In genomic region chr1:15915991-15916390, GRCh38 we compare ENCODE assay signal across 10 cellular contexts. TPM values are rescaled to one million over a fixed set of nuclear protein-coding genes. Genes with fewer than 3 reads are reported as not detected.
DNase-seq lines count a peak whose midpoint lies in the region; ATAC-seq, FAIRE-seq and TF ChIP-seq lines count a peak whose summit lies in the region.
"Had no signal": no experiment of that assay in that cellular context is flagged by ENCODE, and none has a peak within 500 bp of the region (broad histone marks: within the 10 kb centered on the region; RNA-seq: fewer than 3 reads in every experiment).

No MANE protein-coding gene starts in this region.

- no peak for FAIRE-seq in GM12891 (lab: Jason Lieb, UNC)

- H3K27me3 ChIP-seq in esophagus squamous epithelium (no peaks in the 10 kb centered on the region), skeletal muscle tissue (ENCODE audit: control insufficient read depth in 3 of 3, insufficient read depth in 3 of 3, low read length in 3 of 3) (no peaks in the 10 kb centered on the region)

- 38 to 54% methylated on average over 4 of the region's 4 CpGs for WGBS in esophagus squamous epithelium, 2 donors

- H3K4me3 ChIP-seq in HEK293 (ENCODE audit: low read depth, low read length) (no peak overlapping the region), esophagus squamous epithelium (peak overlapping the region in 1 of 4 donors; percentile 7), skeletal muscle tissue (ENCODE audit: low read length in 3 of 3) (no peak overlapping the region)

- TF ChIP-seq CTCF in HEK293 (tag by site-specific recombination; IDR thresholded peaks at IDR 0.05) = no peak
- TF ChIP-seq CTCF in esophagus squamous epithelium (IDR thresholded peaks at IDR 0.05) = no peak

- intact Hi-C loops in esophagus squamous epithelium (cut with DNase I) = no loop called here

- H3K4me3 Mint-ChIP-seq in T-helper 17 cell = peak overlapping the region; percentile 78

- ATAC-seq in T-helper 17 cell = no peak

- peak overlapping the region; percentile 83 for H3K27ac Mint-ChIP-seq in T-helper 17 cell

- H3K27ac ChIP-seq in HEK293 (ENCODE audit: extremely low read depth, low read depth, low read length) (no peak overlapping the region), esophagus squamous epithelium (peak overlapping the region; percentile 16 to 81 (median 44)), skeletal muscle tissue (ENCODE audit: low read depth, low read length) (peak overlapping the region; percentile 2)

- H3K4me1 ChIP-seq in HEK293 (ENCODE audit: control insufficient read depth, insufficient read depth, low read length) (no peaks in the 10 kb centered on the region), esophagus squamous epithelium (peaks cover 0 to 71% (median 10%) of the 10 kb centered on the region in 3 donors), skeletal muscle tissue (ENCODE audit: control insufficient read depth in 3 of 3, insufficient read depth in 3 of 3, low read length in 3 of 3) (peaks cover 0 to 4% (median 0%) of the 10 kb centered on the region in 3 donors)

- H3K9me3 ChIP-seq in HEK293 (ENCODE audit: control insufficient read depth, insufficient read depth, low read depth, low read length) (no peaks in the 10 kb centered on the region), T-helper 17 cell (ENCODE audit: control insufficient read depth, low read length, poor library complexity, severe bottlenecking) (no peaks in the 10 kb centered on the region), esophagus squamous epithelium (no peaks in the 10 kb centered on the region), skeletal muscle tissue (ENCODE audit: control insufficient read depth in 3 of 3, low read length in 3 of 3) (no peaks in the 10 kb centered on the region)

- POLR2A ChIA-PET in HEK293 (lab: Yijun Ruan, JAX) = interaction anchor here (0.6 kb wide), 1 partner anchor 517 kb away, joined by 3 read pairs; no protein-coding TSS in a partner anchor

- no peak for DNase-seq in T-helper 17 cell
- DNase-seq in esophagus squamous epithelium (lab: John Stamatoyannopoulos, UW) = no peak
- no peak for DNase-seq in foreskin melanocyte
- DNase-seq in stimulated activated CD4-positive, alpha-beta T cell treated with anti-CD3 and anti-CD28 coated beads, Interleukin-1b, Interleukin-23, amount 100 ng/mL, for 48 hours = no peak
- no peak for DNase-seq in NCI-H2107 (lab: John Stamatoyannopoulos, UW)
- DNase-seq in GM12891 (ENCODE audit: insufficient read length, low spot score) = no peak
- DNase-seq: activated naive CD4-positive, alpha-beta T cell treated with anti-CD3 and anti-CD28 coated beads, Interleukin-2, amount 50 U/mL, for 16 hours; NCI-H1048 had no signal

- H3K4me1 Mint-ChIP-seq in T-helper 17 cell = peaks cover 16% of the 10 kb centered on the region

- no peak for TF ChIP-seq POLR2A in esophagus squamous epithelium (IDR thresholded peaks at IDR 0.05)
- no peak for TF ChIP-seq POLR2A in GM12891 (IDR thresholded peaks at IDR 0.05; ENCODE audit: low read depth, low read length)

- no peak overlapping the region for H3K9ac ChIP-seq in skeletal muscle tissue (ENCODE audit: low read depth in 1 of 3, low read length in 3 of 3)

- CTCF ChIA-PET in HEK293 (lab: Yijun Ruan, JAX) = interaction anchor here (2.4 kb wide), 1 partner anchor 124 kb away, joined by 11 read pairs; no protein-coding TSS in a partner anchor

- H3K36me3 Mint-ChIP-seq in T-helper 17 cell (ENCODE audit: low read depth) = peaks cover 2% of the 10 kb centered on the region

- no peaks in the 10 kb centered on the region for H3K27me3 Mint-ChIP-seq in T-helper 17 cell

- peaks cover 75 to 94% of the 10 kb centered on the region in 2 experiments for H3K36me3 ChIP-seq in HEK293 (ENCODE audit: control insufficient read depth in 2 of 2, insufficient read depth in 1 of 2, low read length in 2 of 2)
- peaks cover 0 to 93% (median 8%) of the 10 kb centered on the region in 3 donors for H3K36me3 ChIP-seq in esophagus squamous epithelium
- H3K36me3 ChIP-seq in skeletal muscle tissue (ENCODE audit: control insufficient read depth in 3 of 3, insufficient read depth in 3 of 3, low read length in 3 of 3) = peaks cover 12 to 36% (median 26%) of the 10 kb centered on the region in 3 donors

TF ChIP-seq in HEK293, 187 proteins besides CTCF, POLR2A, EP300 and RAD21:
- TF ChIP-seq ZNF37A (tag by site-specific recombination; IDR thresholded peaks at IDR 0.05) (no peak), PRDM1 (tag by site-specific recombination; IDR thresholded peaks at IDR 0.05) (peak; percentile 92)
- TF ChIP-seq, protein P1, sequence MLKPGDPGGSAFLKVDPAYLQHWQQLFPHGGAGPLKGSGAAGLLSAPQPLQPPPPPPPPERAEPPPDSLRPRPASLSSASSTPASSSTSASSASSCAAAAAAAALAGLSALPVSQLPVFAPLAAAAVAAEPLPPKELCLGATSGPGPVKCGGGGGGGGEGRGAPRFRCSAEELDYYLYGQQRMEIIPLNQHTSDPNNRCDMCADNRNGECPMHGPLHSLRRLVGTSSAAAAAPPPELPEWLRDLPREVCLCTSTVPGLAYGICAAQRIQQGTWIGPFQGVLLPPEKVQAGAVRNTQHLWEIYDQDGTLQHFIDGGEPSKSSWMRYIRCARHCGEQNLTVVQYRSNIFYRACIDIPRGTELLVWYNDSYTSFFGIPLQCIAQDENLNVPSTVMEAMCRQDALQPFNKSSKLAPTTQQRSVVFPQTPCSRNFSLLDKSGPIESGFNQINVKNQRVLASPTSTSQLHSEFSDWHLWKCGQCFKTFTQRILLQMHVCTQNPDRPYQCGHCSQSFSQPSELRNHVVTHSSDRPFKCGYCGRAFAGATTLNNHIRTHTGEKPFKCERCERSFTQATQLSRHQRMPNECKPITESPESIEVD (tag by site-specific recombination; IDR thresholded peaks at IDR 0.05) = 0 out of 2 replicates have a peak, but pooled peaks have one; percentile 40
TF ChIP-seq in HEK293: peak in this region for 2.

TF ChIP-seq in GM12891, 5 proteins besides CTCF, POLR2A, EP300 and RAD21:
- no peak for TF ChIP-seq PAX5 (IDR thresholded peaks at IDR 0.05; ENCODE audit: insufficient read depth, low read length, severe bottlenecking)

RNA-seq across cellular contexts. Expression of gene ZBTB17, which starts 59.9 kb away (rescaled TPM):
- total RNA-seq in T-helper 17 cell = 10 to 100 TPM; 71.7 to 99.0 TPM
- 10 to 100 TPM; 19.1 to 33.1 (median 26.8) TPM for total RNA-seq in esophagus squamous epithelium
- 23.5 TPM for total RNA-seq in skeletal muscle tissue
- polyA plus RNA-seq in GM12891 (2012; ENCODE audit: low read depth, missing spikeins) = 32.4 TPM
